11 cellular contexts compared by ENCODE assay signal in genomic region chr6:157304840-157305675, GRCh38. TPM values are rescaled to one million over a fixed set of nuclear protein-coding genes. Genes with fewer than 3 reads are reported as not detected.
DNase-seq lines count a peak whose midpoint lies in the region; ATAC-seq, FAIRE-seq and TF ChIP-seq lines count a peak whose summit lies in the region.
"Had no signal": no experiment of that assay in that cellular context is flagged by ENCODE, and none has a peak within 500 bp of the region (broad histone marks: within the 10 kb centered on the region; RNA-seq: fewer than 3 reads in every experiment).

No MANE protein-coding gene starts in this region.

- H3K27ac ChIP-seq in heart left ventricle (peak overlapping the region in 11 of 12 donors; percentile 16 to 83 (median 56)), sigmoid colon (peak overlapping the region; percentile 20 to 73 (median 63))
- no peak overlapping the region for H3K27ac ChIP-seq in effector memory CD4-positive, alpha-beta T cell (ENCODE audit: insufficient read depth, low read length, poor library complexity, severe bottlenecking)

- peak; percentile 43 to 80 (median 70) for ATAC-seq in heart left ventricle
- no peak for ATAC-seq in activated T-helper 17 cell treated with anti-CD3 and anti-CD28 coated beads, Interleukin-2, amount 50 U/mL, for 72 hours (replicated peaks)
- ATAC-seq: HCT116 had no signal

- H3K27me3 ChIP-seq in heart left ventricle (no peaks in the 10 kb centered on the region), sigmoid colon (no peaks in the 10 kb centered on the region)
- no peaks in the 10 kb centered on the region for H3K27me3 ChIP-seq in effector memory CD4-positive, alpha-beta T cell (replicated peaks; ENCODE audit: control insufficient read depth, insufficient read depth, low read length, poor library complexity, severe bottlenecking)

- FAIRE-seq in GM12891 (lab: Jason Lieb, UNC) = no peak
- FAIRE-seq in GM12892 (lab: Jason Lieb, UNC) = no peak

- no peak overlapping the region for H3K4me3 Mint-ChIP-seq in activated T-helper 17 cell treated with anti-CD3 and anti-CD28 coated beads, Interleukin-2, amount 50 U/mL, for 72 hours

- TF ChIP-seq CTCF in heart left ventricle (IDR thresholded peaks at IDR 0.05) (no peak), sigmoid colon (IDR thresholded peaks at IDR 0.05) (no peak)

- peaks cover 0 to 4% (median 0%) of the 10 kb centered on the region in 9 donors for H3K36me3 ChIP-seq in heart left ventricle
- H3K36me3 ChIP-seq in sigmoid colon = peaks cover 0 to 2% (median 0%) of the 10 kb centered on the region in 4 donors
- H3K36me3 ChIP-seq in effector memory CD4-positive, alpha-beta T cell (ENCODE audit: control insufficient read depth, insufficient read depth, low read length) = no peaks in the 10 kb centered on the region

- no peaks in the 10 kb centered on the region for H3K36me3 Mint-ChIP-seq in activated T-helper 17 cell treated with anti-CD3 and anti-CD28 coated beads, Interleukin-2, amount 50 U/mL, for 72 hours (ENCODE audit: low read depth)

- no peaks in the 10 kb centered on the region for H3K27me3 Mint-ChIP-seq in activated T-helper 17 cell treated with anti-CD3 and anti-CD28 coated beads, Interleukin-2, amount 50 U/mL, for 72 hours

- no peak overlapping the region for H3K27ac Mint-ChIP-seq in activated T-helper 17 cell treated with anti-CD3 and anti-CD28 coated beads, Interleukin-2, amount 50 U/mL, for 72 hours

- peaks cover 6% of the 10 kb centered on the region for H3K4me1 Mint-ChIP-seq in activated T-helper 17 cell treated with anti-CD3 and anti-CD28 coated beads, Interleukin-2, amount 50 U/mL, for 72 hours

- intact Hi-C loops in heart left ventricle (cut with DNase I) = no loop called here
- intact Hi-C loops in sigmoid colon (cut with DNase I) = no loop called here

- peaks cover 0 to 67% (median 36%) of the 10 kb centered on the region in 12 donors for H3K4me1 ChIP-seq in heart left ventricle
- peaks cover 0 to 30% (median 25%) of the 10 kb centered on the region in 4 donors for H3K4me1 ChIP-seq in sigmoid colon
- H3K4me1 ChIP-seq in effector memory CD4-positive, alpha-beta T cell (ENCODE audit: control insufficient read depth, insufficient read depth, low read length, poor library complexity, severe bottlenecking) = no peaks in the 10 kb centered on the region

- H3K4me3 ChIP-seq in heart left ventricle (peak overlapping the region in 8 of 12 donors; percentile 6 to 40 (median 15)), sigmoid colon (peak overlapping the region in 2 of 4 donors; percentile 11 to 16)
- no peak overlapping the region for H3K4me3 ChIP-seq in effector memory CD4-positive, alpha-beta T cell (ENCODE audit: insufficient read depth, low read depth, low read length, poor library complexity, severe bottlenecking)

- no peak for TF ChIP-seq EP300 in sigmoid colon (IDR thresholded peaks at IDR 0.05)

- DNase-seq in GM12891 (ENCODE audit: insufficient read length, low spot score) (no peak), SKM-1 (lab: John Stamatoyannopoulos, UW; ENCODE audit: unreplicated experiment) (peak; percentile 49), heart left ventricle (no peak), sigmoid colon (peak; percentile 70), GM12892 (ENCODE audit: insufficient read length) (no peak), NCI-H2227 treated with DMSO at 0.1 percent for 48 hours (lab: John Stamatoyannopoulos, UW) (no peak)
- no peak for DNase-seq in effector memory CD4-positive, alpha-beta T cell
- DNase-seq: foreskin melanocyte, substantia nigra had no signal

- no peak for TF ChIP-seq POLR2A in GM12891 (IDR thresholded peaks at IDR 0.05; ENCODE audit: low read depth, low read length)
- no peak for TF ChIP-seq POLR2A in heart left ventricle (IDR thresholded peaks at IDR 0.05)
- no peak for TF ChIP-seq POLR2A in sigmoid colon (IDR thresholded peaks at IDR 0.05)
- TF ChIP-seq POLR2A in GM12892 (IDR thresholded peaks at IDR 0.05; ENCODE audit: low read depth, low read length) = no peak

- WGBS in heart left ventricle, 4 donors = 39 to 48% (median 43%) methylated on average over 13 of the region's 13 CpGs
- WGBS in sigmoid colon, 2 donors = 44 to 52% methylated on average over 13 of the region's 13 CpGs

- no peaks in the 10 kb centered on the region for H3K9me3 ChIP-seq in heart left ventricle
- no peaks in the 10 kb centered on the region for H3K9me3 ChIP-seq in sigmoid colon
- H3K9me3 ChIP-seq in effector memory CD4-positive, alpha-beta T cell (ENCODE audit: control insufficient read depth, low read length) = no peaks in the 10 kb centered on the region

- no peaks in the 10 kb centered on the region for H3K9me3 Mint-ChIP-seq in activated T-helper 17 cell treated with anti-CD3 and anti-CD28 coated beads, Interleukin-2, amount 50 U/mL, for 72 hours

TF ChIP-seq in GM12891, 5 proteins besides CTCF, POLR2A, EP300 and RAD21:
- 0 out of 2 replicates have a peak, but pooled peaks have one; percentile 4 for TF ChIP-seq SPI1 (IDR thresholded peaks at IDR 0.05; ENCODE audit: low read depth, low read length)
- TF ChIP-seq PAX5 (IDR thresholded peaks at IDR 0.05; ENCODE audit: insufficient read depth, low read length, severe bottlenecking) = no peak

RNA-seq across cellular contexts. Expression of gene TMEM242, which starts 18.3 kb away (rescaled TPM):
- polyA plus RNA-seq in GM12891 (2012; ENCODE audit: low read depth, missing spikeins) = 2.1 TPM
- total RNA-seq in heart left ventricle (10 to 100 TPM in 7 of 9 donors, 1 to 10 TPM in 2; 5.9 to 18.3 (median 13.2) TPM), sigmoid colon (10 to 100 TPM in 1 of 4 donors, 1 to 10 TPM in 3; 6.1 to 10.0 (median 7.7) TPM)
- polyA plus RNA-seq in heart left ventricle (10 to 100 TPM; 11.3 to 16.5 TPM), sigmoid colon (1 to 10 TPM; 1.8 to 6.9 (median 3.5) TPM)
- 2.9 TPM for polyA plus RNA-seq in GM12892 (2012; ENCODE audit: missing spikeins)
- total RNA-seq in activated T-helper 17 cell treated with anti-CD3 and anti-CD28 coated beads, Interleukin-2, amount 50 U/mL, for 72 hours = 1 to 10 TPM; 5.1 to 6.2 TPM

Comparison
In these comparisons a context has a peak if more than half of its experiments do, and no peak if none do; other contexts are left out.
1. DNase-seq: peak in SKM-1 (single experiment) and sigmoid colon (single experiment); none in GM12891 (single experiment), heart left ventricle (0 of 5), GM12892 (single experiment), effector memory CD4-positive, alpha-beta T cell (0 of 3) and NCI-H2227 treated with DMSO at 0.1 percent for 48 hours (single experiment).